Comparison of ENCODE assay signal across 9 cellular contexts in the genomic region with DNA sequence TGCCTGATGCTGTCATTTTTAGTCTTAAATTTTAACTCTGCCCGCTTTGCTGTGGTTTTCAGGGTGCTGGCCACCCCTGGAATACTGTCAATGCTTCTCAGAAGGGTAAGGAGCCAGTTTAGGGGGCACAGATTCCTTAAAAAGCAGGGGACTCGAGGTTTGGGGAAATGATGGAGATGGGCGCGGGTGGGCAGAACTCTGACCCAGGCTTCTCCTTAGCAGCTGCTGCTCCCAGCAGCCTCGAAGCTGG. TPM values are rescaled to one million over a fixed set of nuclear protein-coding genes. Genes with fewer than 3 reads are reported as not detected.
DNase-seq lines count a peak whose midpoint lies in the region; ATAC-seq and TF ChIP-seq lines count a peak whose summit lies in the region.
"Had no signal": no experiment of that assay in that cellular context is flagged by ENCODE, and none has a peak within 500 bp of the region (broad histone marks: within the 10 kb centered on the region; RNA-seq: fewer than 3 reads in every experiment).

No MANE protein-coding gene starts in this region.

- H3K27me3 ChIP-seq in CD4-positive, CD25-positive, alpha-beta regulatory T cell (ENCODE audit: control insufficient read depth, insufficient read depth, low read length) = no peaks in the 10 kb centered on the region
- H3K27me3 ChIP-seq in OCI-LY1 (ENCODE audit: insufficient read depth, low read length) (no peaks in the 10 kb centered on the region), trophoblast cell (ENCODE audit: insufficient read depth, low read length) (no peaks in the 10 kb centered on the region)

- H3K4me1 Mint-ChIP-seq in CD4-positive, CD25-positive, alpha-beta regulatory T cell = peaks cover 15 to 66% (median 24%) of the 10 kb centered on the region in 4 donors
- H3K4me1 Mint-ChIP-seq in endothelial cell (ENCODE audit: unreplicated experiment) = peaks cover 38% of the 10 kb centered on the region

- H4K20me1 ChIP-seq in OCI-LY1 (ENCODE audit: insufficient read depth, low read length) = no peaks in the 10 kb centered on the region

- no peak overlapping the region for H2BK5ac ChIP-seq in trophoblast cell (ENCODE audit: low read depth, low read length, poor library complexity)

- no peaks in the 10 kb centered on the region for H3K9me2 ChIP-seq in OCI-LY1 (ENCODE audit: low read depth, low read length)

- no peak overlapping the region for H4K91ac ChIP-seq in trophoblast cell (ENCODE audit: low read depth, low read length)

- no peak overlapping the region for H3K18ac ChIP-seq in trophoblast cell (ENCODE audit: low read length)

- peaks cover 29% of the 10 kb centered on the region for H3K36me3 Mint-ChIP-seq in CD4-positive, CD25-positive, alpha-beta regulatory T cell
- peaks cover 50% of the 10 kb centered on the region for H3K36me3 Mint-ChIP-seq in endothelial cell (ENCODE audit: low read depth, unreplicated experiment)

- H3K9me3 ChIP-seq in CD4-positive, CD25-positive, alpha-beta regulatory T cell (ENCODE audit: control insufficient read depth in 2 of 2, low read length in 2 of 2) = no peaks in the 10 kb centered on the region
- H3K9me3 ChIP-seq in OCI-LY1 (ENCODE audit: low read length) (no peaks in the 10 kb centered on the region), trophoblast cell (ENCODE audit: insufficient read depth, low read depth, low read length) (peaks cover 2% of the 10 kb centered on the region)

- peak overlapping the region; percentile 29 to 82 (median 57) for H3K4me3 Mint-ChIP-seq in CD4-positive, CD25-positive, alpha-beta regulatory T cell
- no peak overlapping the region for H3K4me3 Mint-ChIP-seq in endothelial cell (ENCODE audit: unreplicated experiment)

- no peaks in the 10 kb centered on the region for H3F3A ChIP-seq in OCI-LY1 (ENCODE audit: insufficient read depth, low read length)

- H3K9ac ChIP-seq in OCI-LY1 (ENCODE audit: low read length) (no peak overlapping the region), trophoblast cell (ENCODE audit: low read length) (no peak overlapping the region)

- H3K23ac ChIP-seq in trophoblast cell (ENCODE audit: low read length) = no peak overlapping the region

- no peak for ATAC-seq in CD4-positive, CD25-positive, alpha-beta regulatory T cell (ENCODE audit: low read depth in 2 of 2)
- ATAC-seq in GM18867 (IDR thresholded peaks at IDR 0.05; ENCODE audit: unreplicated experiment) (no peak), GM21737 (IDR thresholded peaks at IDR 0.05; ENCODE audit: unreplicated experiment) (no peak), HG02588 (IDR thresholded peaks at IDR 0.05; ENCODE audit: unreplicated experiment) (no peak)

- H3K36me3 ChIP-seq in CD4-positive, CD25-positive, alpha-beta regulatory T cell (ENCODE audit: control insufficient read depth, insufficient read depth, low read length) = peaks cover 50% of the 10 kb centered on the region
- H3K36me3 ChIP-seq in OCI-LY1 (ENCODE audit: insufficient read depth, low read length) (no peaks in the 10 kb centered on the region), trophoblast cell (ENCODE audit: control insufficient read depth in 1 of 2, insufficient read depth in 2 of 2, low read length in 2 of 2) (peaks cover 7 to 13% of the 10 kb centered on the region in 2 experiments)

- no peaks in the 10 kb centered on the region for H3K9me3 Mint-ChIP-seq in CD4-positive, CD25-positive, alpha-beta regulatory T cell
- no peaks in the 10 kb centered on the region for H3K9me3 Mint-ChIP-seq in endothelial cell (ENCODE audit: unreplicated experiment)

- H3K79me2 ChIP-seq in OCI-LY1 (ENCODE audit: insufficient read depth, low read length) (no peaks in the 10 kb centered on the region), trophoblast cell (ENCODE audit: control insufficient read depth, insufficient read depth, low read length, poor library complexity) (no peaks in the 10 kb centered on the region)

- no peak overlapping the region for H3K4ac ChIP-seq in trophoblast cell (ENCODE audit: low read depth, low read length)

- H2AFZ ChIP-seq in OCI-LY1 (ENCODE audit: low read length) (no peak overlapping the region), trophoblast cell (ENCODE audit: insufficient read depth, low read length, poor library complexity) (no peak overlapping the region)

- no peak overlapping the region for H3K14ac ChIP-seq in trophoblast cell (ENCODE audit: low read length)

- H4K12ac ChIP-seq in trophoblast cell (ENCODE audit: low read depth, low read length) = no peak overlapping the region

- H2BK12ac ChIP-seq in trophoblast cell (ENCODE audit: low read length) = no peak overlapping the region

- no peak overlapping the region for H2AK5ac ChIP-seq in trophoblast cell (ENCODE audit: low read length)

- H4K8ac ChIP-seq in trophoblast cell (ENCODE audit: low read depth, low read length) = no peak overlapping the region

- no peak for TF ChIP-seq CTCF in OCI-LY1 (IDR thresholded peaks at IDR 0.05; ENCODE audit: low read length)
- TF ChIP-seq CTCF in endothelial cell (IDR thresholded peaks at IDR 0.05; ENCODE audit: unreplicated experiment) = no peak

- DNase-seq in CD4-positive, CD25-positive, alpha-beta regulatory T cell = no peak
- DNase-seq in endothelial cell (ENCODE audit: low spot score) (no peak), trophoblast cell (no peak), retina (no peak)
- DNase-seq: GDM1 had no signal

- peak overlapping the region; percentile 55 for H3K27ac ChIP-seq in CD4-positive, CD25-positive, alpha-beta regulatory T cell (ENCODE audit: insufficient read depth, low read length, poor library complexity, severe bottlenecking)
- H3K27ac ChIP-seq in OCI-LY1 (ENCODE audit: low read depth, low read length, poor library complexity, severe bottlenecking) = no peak overlapping the region
- no peak overlapping the region for H3K27ac ChIP-seq in trophoblast cell (ENCODE audit: low read depth, low read length)

- H3K27ac Mint-ChIP-seq in CD4-positive, CD25-positive, alpha-beta regulatory T cell = peak overlapping the region in 2 of 3 donors; percentile 71 to 86
- peak overlapping the region; percentile 32 for H3K27ac Mint-ChIP-seq in endothelial cell (ENCODE audit: unreplicated experiment)

- H3K79me1 ChIP-seq in trophoblast cell (ENCODE audit: low read length) = no peaks in the 10 kb centered on the region

- H3K4me2 ChIP-seq in OCI-LY1 (ENCODE audit: low read length) (peak overlapping the region; percentile 67; the same call in 1 of the 2 replicates), trophoblast cell (ENCODE audit: low read length) (peak overlapping the region; percentile 8)

- WGBS in trophoblast cell (ENCODE audit: extremely low coverage, insufficient coverage, insufficient read length) = no CpG with 5 or more reads among the region's 5 CpGs

- H3K27me3 Mint-ChIP-seq in CD4-positive, CD25-positive, alpha-beta regulatory T cell = no peaks in the 10 kb centered on the region
- peaks cover 7% of the 10 kb centered on the region for H3K27me3 Mint-ChIP-seq in endothelial cell (ENCODE audit: unreplicated experiment)

- H3K4me3 ChIP-seq in CD4-positive, CD25-positive, alpha-beta regulatory T cell (ENCODE audit: low read depth, low read length) = no peak overlapping the region
- H3K4me3 ChIP-seq in OCI-LY1 (ENCODE audit: low read depth, low read length, poor library complexity, severe bottlenecking) (no peak overlapping the region), trophoblast cell (ENCODE audit: low read depth, low read length) (no peak overlapping the region)

- H2BK120ac ChIP-seq in trophoblast cell (ENCODE audit: insufficient read depth, low read length, poor library complexity) = no peak overlapping the region

- peaks cover 47% of the 10 kb centered on the region for H3K4me1 ChIP-seq in CD4-positive, CD25-positive, alpha-beta regulatory T cell (ENCODE audit: control insufficient read depth, insufficient read depth, low read length, poor library complexity, severe bottlenecking)
- H3K4me1 ChIP-seq in OCI-LY1 (ENCODE audit: insufficient read depth, low read length, severe bottlenecking) (peaks cover 19% of the 10 kb centered on the region), trophoblast cell (ENCODE audit: control insufficient read depth in 1 of 2, insufficient read depth in 2 of 2, low read length in 2 of 2) (peaks cover 11 to 18% of the 10 kb centered on the region in 2 experiments)

RNA-seq across cellular contexts. Expression of a gene that starts 23.7 kb away (rescaled TPM):
- 177 TPM for total RNA-seq in CD4-positive, CD25-positive, alpha-beta regulatory T cell
- polyA plus RNA-seq in CD4-positive, CD25-positive, alpha-beta regulatory T cell = 10 to 100 TPM; 71.1 to 90.9 (median 76.7) TPM
- 67.2 TPM for total RNA-seq in endothelial cell (ENCODE audit: unreplicated experiment)
- polyA plus RNA-seq in trophoblast cell (2013) = 0.60 and 0.82 TPM in 2 replicates

RNA-seq across cellular contexts. Expression of a gene that starts 35.8 kb away (rescaled TPM):
- total RNA-seq in CD4-positive, CD25-positive, alpha-beta regulatory T cell = 241 TPM
- 100 to 1,000 TPM; 109 to 117 (median 112) TPM for polyA plus RNA-seq in CD4-positive, CD25-positive, alpha-beta regulatory T cell
- 40.2 TPM for total RNA-seq in endothelial cell (ENCODE audit: unreplicated experiment)
- 16.0 and 18.3 TPM in 2 replicates for polyA plus RNA-seq in trophoblast cell (2013)
